In the genomic region with DNA sequence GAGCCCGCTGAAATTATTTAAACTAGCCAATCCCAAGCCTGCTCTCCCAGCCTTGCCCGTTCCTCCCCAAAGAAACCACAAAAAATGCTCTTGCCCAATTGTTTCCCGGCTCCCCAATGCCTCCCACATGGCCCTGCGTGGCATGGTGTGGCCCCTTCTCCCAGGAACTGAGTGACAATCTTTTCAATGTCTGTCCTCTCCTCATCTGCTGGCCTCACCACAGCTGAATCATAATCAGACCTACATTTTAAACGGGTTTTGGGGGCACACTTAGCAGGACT, we compare ENCODE assay signal across 1 cellular context.
TF ChIP-seq lines count a peak whose summit lies in the region.

No MANE protein-coding gene starts in this region.

TF ChIP-seq in SK-N-SH, 30 proteins besides CTCF, POLR2A, EP300 and RAD21 (continued from another document):
- TF ChIP-seq MAX (IDR thresholded peaks at IDR 0.05; ENCODE audit: low read depth): no peak
